Comparison of ENCODE assay signal across 13 cellular contexts in the genomic region with DNA sequence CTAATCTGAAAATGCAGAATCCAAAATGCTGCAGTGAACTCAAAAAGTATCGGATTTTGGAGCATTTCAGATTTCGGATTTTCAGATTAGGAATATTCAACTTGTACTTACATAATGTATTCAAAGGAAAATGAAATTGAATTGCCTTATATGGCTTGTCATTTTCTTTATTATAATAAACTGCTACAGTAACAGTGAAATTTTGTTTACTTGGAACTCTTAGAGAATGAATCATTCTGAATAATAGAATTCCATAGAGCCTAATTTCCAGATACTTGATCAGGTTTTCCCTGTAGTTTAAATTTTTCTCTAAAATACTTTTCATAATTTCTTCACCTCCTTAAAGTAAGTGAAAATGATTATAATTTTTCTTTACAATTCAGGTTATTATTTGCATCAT. TPM values are rescaled to one million over a fixed set of nuclear protein-coding genes. Genes with fewer than 3 reads are reported as not detected.
DNase-seq lines count a peak whose midpoint lies in the region; ATAC-seq and TF ChIP-seq lines count a peak whose summit lies in the region.
"Had no signal": no experiment of that assay in that cellular context is flagged by ENCODE, and none has a peak within 500 bp of the region (broad histone marks: within the 10 kb centered on the region; RNA-seq: fewer than 3 reads in every experiment).

No MANE protein-coding gene starts in this region.

- H3K9ac ChIP-seq in SK-N-SH, result no peak overlapping the region
- no peak overlapping the region for H3K9ac ChIP-seq in adipocyte (ENCODE audit: low read length)

- no peaks in the 10 kb centered on the region for H3K27me3 Mint-ChIP-seq in activated T-cell treated with anti-CD3 and anti-CD28 coated beads, Interleukin-2, amount 50 U/mL, for 24 hours

- peaks cover 4% of the 10 kb centered on the region for H4K20me1 ChIP-seq in SK-N-SH (ENCODE audit: insufficient read depth)

- peaks cover 85% of the 10 kb centered on the region for H3K79me2 ChIP-seq in SK-N-SH (ENCODE audit: insufficient read depth)

- TF ChIP-seq EP300 in SK-N-SH (IDR thresholded peaks at IDR 0.05; ENCODE audit: borderline replicate concordance in 1 of 2, low read depth in 1 of 2, low read length in 1 of 2), result no peak

- TF ChIP-seq RAD21 in SK-N-SH (IDR thresholded peaks at IDR 0.05; ENCODE audit: low read length), result no peak

- H3K4me1 ChIP-seq in SK-N-SH (ENCODE audit: control insufficient read depth in 1 of 2, insufficient read depth in 2 of 2, low read depth in 1 of 2, low read length in 1 of 2) (no peaks in the 10 kb centered on the region), adipocyte (ENCODE audit: control insufficient read depth, insufficient read depth, low read length) (peaks cover 9% of the 10 kb centered on the region)

- POLR2A ChIA-PET in SK-N-SH (lab: Yijun Ruan, JAX), result no interaction called here

- H3K36me3 ChIP-seq in SK-N-SH (replicated peaks in 1 of 2; ENCODE audit: control insufficient read depth in 1 of 2, insufficient read depth in 2 of 2, low read length in 1 of 2), result peaks cover 23 to 26% of the 10 kb centered on the region in 2 experiments
- H3K36me3 ChIP-seq in adipocyte (ENCODE audit: control insufficient read depth, insufficient read depth, low read length, severe bottlenecking), result peaks cover 23% of the 10 kb centered on the region

- no peak for TF ChIP-seq CTCF in SK-N-SH (IDR thresholded peaks at IDR 0.05)

- H3K27ac Mint-ChIP-seq in activated T-cell treated with anti-CD3 and anti-CD28 coated beads, Interleukin-2, amount 50 U/mL, for 24 hours, result no peak overlapping the region

- H3K9me3 Mint-ChIP-seq in activated T-cell treated with anti-CD3 and anti-CD28 coated beads, Interleukin-2, amount 50 U/mL, for 24 hours, result no peaks in the 10 kb centered on the region

- peaks cover 70% of the 10 kb centered on the region for H3K36me3 Mint-ChIP-seq in activated T-cell treated with anti-CD3 and anti-CD28 coated beads, Interleukin-2, amount 50 U/mL, for 24 hours (ENCODE audit: low read depth)

- CTCF ChIA-PET in SK-N-SH (lab: Yijun Ruan, JAX), result no interaction called here

- no peak overlapping the region for H3K4me2 ChIP-seq in SK-N-SH

- WGBS in SK-N-SH (ENCODE audit: low lambda C conversion rate), result 94% methylated on average over 2 of the region's 2 CpGs

- no peak overlapping the region for H3K27ac ChIP-seq in SK-N-SH (ENCODE audit: low read depth in 2 of 2, low read length in 1 of 2)
- H3K27ac ChIP-seq: 22Rv1, SK-N-MC had no signal

- ATAC-seq in SK-N-SH treated with all-trans-retinoic acid at 6 μM for 48 hours (peak; percentile 31; the same call in 1 of the 3 replicates), left colon (no peak)

- intact Hi-C loops in left colon (cut with DNase I, micrococcal nuclease), result no loop called here

- H3K9me2 ChIP-seq in SK-N-SH, result no peaks in the 10 kb centered on the region

- H3K9me3 ChIP-seq in SK-N-SH (no peaks in the 10 kb centered on the region), adipocyte (ENCODE audit: control insufficient read depth, low read length) (no peaks in the 10 kb centered on the region)

- no peak overlapping the region for H2AFZ ChIP-seq in SK-N-SH (ENCODE audit: low read depth)

- H3K4me3 ChIP-seq in SK-N-SH (ENCODE audit: low read depth in 2 of 2, low read length in 1 of 2) (no peak overlapping the region), adipocyte (ENCODE audit: low read length) (peak overlapping the region; percentile 39)
- H3K4me3 ChIP-seq: SK-N-MC had no signal

- no peak overlapping the region for H3K4me3 Mint-ChIP-seq in activated T-cell treated with anti-CD3 and anti-CD28 coated beads, Interleukin-2, amount 50 U/mL, for 24 hours

- peaks cover 30% of the 10 kb centered on the region for H3K4me1 Mint-ChIP-seq in activated T-cell treated with anti-CD3 and anti-CD28 coated beads, Interleukin-2, amount 50 U/mL, for 24 hours (ENCODE audit: low read depth)

- no peak for DNase-seq in SK-N-SH
- DNase-seq in adipocyte (ENCODE audit: low read depth), result no peak
- peak; percentile 4 for DNase-seq in fibroblast of peridontal ligament (ENCODE audit: extremely low read depth)
- no peak for DNase-seq in activated CD4-positive, CD25-positive, alpha-beta regulatory T cell treated with anti-CD3 and anti-CD28 coated beads, Interleukin-2, amount 50 U/mL, for 72 hours
- DNase-seq in left colon, result no peak
- no peak for DNase-seq in NCI-H1436 (lab: John Stamatoyannopoulos, UW)
- DNase-seq in activated T-cell treated with anti-CD3 and anti-CD28 coated beads, Interleukin-2, amount 50 U/mL, for 24 hours, result no peak
- DNase-seq: C1 segment of cervical spinal cord, NCI-H2227 treated with DMSO at 0.1 percent for 48 hours, NCI-H526 had no signal

- H3F3A ChIP-seq in SK-N-SH (replicated peaks; ENCODE audit: insufficient read depth), result no peaks in the 10 kb centered on the region

- H3K27me3 ChIP-seq in SK-N-SH (ENCODE audit: insufficient read depth) (no peaks in the 10 kb centered on the region), adipocyte (replicated peaks; ENCODE audit: control insufficient read depth, insufficient read depth, low read length) (no peaks in the 10 kb centered on the region)

TF ChIP-seq in SK-N-SH treated with all-trans-retinoic acid at 6 μM for 48 hours, 23 proteins besides CTCF, POLR2A, EP300 and RAD21 (continues in another document):
- no peak for TF ChIP-seq OSR1 (CRISPR knock-in tag; IDR thresholded peaks at IDR 0.05)
- no peak for TF ChIP-seq ZNF70 (CRISPR knock-in tag; IDR thresholded peaks at IDR 0.05)
- TF ChIP-seq, protein P1, sequence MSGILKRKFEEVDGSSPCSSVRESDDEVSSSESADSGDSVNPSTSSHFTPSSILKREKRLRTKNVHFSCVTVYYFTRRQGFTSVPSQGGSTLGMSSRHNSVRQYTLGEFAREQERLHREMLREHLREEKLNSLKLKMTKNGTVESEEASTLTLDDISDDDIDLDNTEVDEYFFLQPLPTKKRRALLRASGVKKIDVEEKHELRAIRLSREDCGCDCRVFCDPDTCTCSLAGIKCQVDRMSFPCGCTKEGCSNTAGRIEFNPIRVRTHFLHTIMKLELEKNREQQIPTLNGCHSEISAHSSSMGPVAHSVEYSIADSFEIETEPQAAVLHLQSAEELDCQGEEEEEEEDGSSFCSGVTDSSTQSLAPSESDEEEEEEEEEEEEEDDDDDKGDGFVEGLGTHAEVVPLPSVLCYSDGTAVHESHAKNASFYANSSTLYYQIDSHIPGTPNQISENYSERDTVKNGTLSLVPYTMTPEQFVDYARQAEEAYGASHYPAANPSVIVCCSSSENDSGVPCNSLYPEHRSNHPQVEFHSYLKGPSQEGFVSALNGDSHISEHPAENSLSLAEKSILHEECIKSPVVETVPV (CRISPR knock-in tag; IDR thresholded peaks at IDR 0.05), result no peak
- no peak for TF ChIP-seq ZNF8 (CRISPR knock-in tag; IDR thresholded peaks at IDR 0.05)
- no peak for TF ChIP-seq ZFP30 (CRISPR knock-in tag; IDR thresholded peaks at IDR 0.05)
- TF ChIP-seq, protein P2, sequence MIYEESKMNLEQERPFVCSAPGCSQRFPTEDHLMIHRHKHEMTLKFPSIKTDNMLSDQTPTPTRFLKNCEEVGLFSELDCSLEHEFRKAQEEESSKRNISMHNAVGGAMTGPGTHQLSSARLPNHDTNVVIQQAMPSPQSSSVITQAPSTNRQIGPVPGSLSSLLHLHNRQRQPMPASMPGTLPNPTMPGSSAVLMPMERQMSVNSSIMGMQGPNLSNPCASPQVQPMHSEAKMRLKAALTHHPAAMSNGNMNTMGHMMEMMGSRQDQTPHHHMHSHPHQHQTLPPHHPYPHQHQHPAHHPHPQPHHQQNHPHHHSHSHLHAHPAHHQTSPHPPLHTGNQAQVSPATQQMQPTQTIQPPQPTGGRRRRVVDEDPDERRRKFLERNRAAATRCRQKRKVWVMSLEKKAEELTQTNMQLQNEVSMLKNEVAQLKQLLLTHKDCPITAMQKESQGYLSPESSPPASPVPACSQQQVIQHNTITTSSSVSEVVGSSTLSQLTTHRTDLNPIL (CRISPR knock-in tag; IDR thresholded peaks at IDR 0.05; ENCODE audit: low read depth), result no peak
- TF ChIP-seq ISL1 (CRISPR knock-in tag; IDR thresholded peaks at IDR 0.05), result no peak

TF ChIP-seq in SK-N-SH, 30 proteins besides CTCF, POLR2A, EP300 and RAD21 (continues in another document):
- TF ChIP-seq SMC3 (IDR thresholded peaks at IDR 0.05; ENCODE audit: low read depth, low read length) (no peak), GATA2 (CRISPR knock-in tag; IDR thresholded peaks at IDR 0.05) (no peak), ELF1 (IDR thresholded peaks at IDR 0.05) (no peak), NRF1 (IDR thresholded peaks at IDR 0.05; ENCODE audit: low read depth, low read length) (no peak), EZH2phosphoT487 (IDR thresholded peaks at IDR 0.05; ENCODE audit: borderline replicate concordance, low read depth) (no peak), NFIC (IDR thresholded peaks at IDR 0.05; ENCODE audit: borderline replicate concordance) (no peak), FOXM1 (IDR thresholded peaks at IDR 0.05; ENCODE audit: low read depth) (no peak), GABPA (IDR thresholded peaks at IDR 0.05; ENCODE audit: low read depth) (no peak), MEF2A (IDR thresholded peaks at IDR 0.05; ENCODE audit: borderline replicate concordance, low read depth) (no peak)
- TF ChIP-seq, protein P3, sequence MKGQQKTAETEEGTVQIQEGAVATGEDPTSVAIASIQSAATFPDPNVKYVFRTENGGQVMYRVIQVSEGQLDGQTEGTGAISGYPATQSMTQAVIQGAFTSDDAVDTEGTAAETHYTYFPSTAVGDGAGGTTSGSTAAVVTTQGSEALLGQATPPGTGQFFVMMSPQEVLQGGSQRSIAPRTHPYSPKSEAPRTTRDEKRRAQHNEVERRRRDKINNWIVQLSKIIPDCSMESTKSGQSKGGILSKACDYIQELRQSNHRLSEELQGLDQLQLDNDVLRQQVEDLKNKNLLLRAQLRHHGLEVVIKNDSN (IDR thresholded peaks at IDR 0.05; ENCODE audit: borderline replicate concordance, low read depth), result no peak
- TF ChIP-seq, protein P4, sequence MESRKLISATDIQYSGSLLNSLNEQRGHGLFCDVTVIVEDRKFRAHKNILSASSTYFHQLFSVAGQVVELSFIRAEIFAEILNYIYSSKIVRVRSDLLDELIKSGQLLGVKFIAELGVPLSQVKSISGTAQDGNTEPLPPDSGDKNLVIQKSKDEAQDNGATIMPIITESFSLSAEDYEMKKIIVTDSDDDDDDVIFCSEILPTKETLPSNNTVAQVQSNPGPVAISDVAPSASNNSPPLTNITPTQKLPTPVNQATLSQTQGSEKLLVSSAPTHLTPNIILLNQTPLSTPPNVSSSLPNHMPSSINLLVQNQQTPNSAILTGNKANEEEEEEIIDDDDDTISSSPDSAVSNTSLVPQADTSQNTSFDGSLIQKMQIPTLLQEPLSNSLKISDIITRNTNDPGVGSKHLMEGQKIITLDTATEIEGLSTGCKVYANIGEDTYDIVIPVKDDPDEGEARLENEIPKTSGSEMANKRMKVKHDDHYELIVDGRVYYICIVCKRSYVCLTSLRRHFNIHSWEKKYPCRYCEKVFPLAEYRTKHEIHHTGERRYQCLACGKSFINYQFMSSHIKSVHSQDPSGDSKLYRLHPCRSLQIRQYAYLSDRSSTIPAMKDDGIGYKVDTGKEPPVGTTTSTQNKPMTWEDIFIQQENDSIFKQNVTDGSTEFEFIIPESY (IDR thresholded peaks at IDR 0.05; ENCODE audit: borderline replicate concordance, low read depth), result no peak

RNA-seq across cellular contexts. Expression of a gene that starts 17.3 kb away (rescaled TPM):
- polyA plus RNA-seq in SK-N-SH (2012; rRNA removed), result 66.0 and 93.2 TPM in 2 replicates
- 43.7 and 52.2 TPM in 2 replicates for polyA plus RNA-seq in SK-N-SH (2012; cell fraction: cytosol; rRNA removed)
- polyA plus RNA-seq in SK-N-SH (2012; cell fraction: nucleus; rRNA removed), result 186 and 255 TPM in 2 replicates
- total RNA-seq in left colon, result 10 to 100 TPM; 69.6 to 85.7 TPM
